10 cellular contexts compared by ENCODE assay signal in genomic region chr7:74579800-74580685, GRCh38.
DNase-seq lines count a peak whose midpoint lies in the region; ATAC-seq and TF ChIP-seq lines count a peak whose summit lies in the region.
"Had no signal": no experiment of that assay in that cellular context is flagged by ENCODE, and none has a peak within 500 bp of the region (broad histone marks: within the 10 kb centered on the region; RNA-seq: fewer than 3 reads in every experiment).

No MANE protein-coding gene starts in this region.

- TF ChIP-seq POLR2A in right lobe of liver (IDR thresholded peaks at IDR 0.05), result peak; percentile 30

- 34% methylated on average over 18 of the region's 22 CpGs for WGBS in right lobe of liver (ENCODE audit: insufficient coverage, low coverage, low lambda C conversion rate, missing lambda C conversion rate)

- no peak overlapping the region for H3K27ac Mint-ChIP-seq in T-helper 2 cell treated with Interferon-gamma antibody and Interleukin-4, amounts not matched to agents 5 μg/mL and 100 μg/mL, for 36 hours
- H3K27ac Mint-ChIP-seq: effector memory CD8-positive, alpha-beta T cell; stimulated activated effector memory CD8-positive, alpha-beta T cell treated with anti-CD3 and anti-CD28 coated beads, Interleukin-12 subunit alpha, Interleukin-12 subunit beta, amount 100 ng/mL, for 72 hours had no signal

- ATAC-seq in right lobe of liver (peak; percentile 91 to 94 (median 92)), HG02938 (IDR thresholded peaks at IDR 0.05; ENCODE audit: unreplicated experiment) (no peak), GM21576 (IDR thresholded peaks at IDR 0.05; ENCODE audit: unreplicated experiment) (no peak)
- ATAC-seq: effector memory CD8-positive, alpha-beta T cell; stimulated activated effector memory CD8-positive, alpha-beta T cell treated with anti-CD3 and anti-CD28 coated beads, Interleukin-12 subunit alpha, Interleukin-12 subunit beta, amount 100 ng/mL, for 72 hours had no signal

- no peak for TF ChIP-seq CTCF in right lobe of liver (IDR thresholded peaks at IDR 0.05)

- intact Hi-C loops in right lobe of liver (cut with DNase I), result no loop called here

- no peaks in the 10 kb centered on the region for H3K9me3 Mint-ChIP-seq in T-helper 2 cell treated with Interferon-gamma antibody and Interleukin-4, amounts not matched to agents 5 μg/mL and 100 μg/mL, for 36 hours
- H3K9me3 Mint-ChIP-seq: effector memory CD8-positive, alpha-beta T cell; stimulated activated effector memory CD8-positive, alpha-beta T cell treated with anti-CD3 and anti-CD28 coated beads, Interleukin-12 subunit alpha, Interleukin-12 subunit beta, amount 100 ng/mL, for 72 hours had no signal

- peak overlapping the region; percentile 70 to 94 (median 90) for H3K27ac ChIP-seq in right lobe of liver
- peak overlapping the region; percentile 49 for H3K27ac ChIP-seq in stomach smooth muscle (ENCODE audit: low read length)
- no peak overlapping the region for H3K27ac ChIP-seq in substantia nigra (ENCODE audit: low read depth, low read length, poor library complexity, severe bottlenecking)

- H3K27me3 Mint-ChIP-seq in T-helper 2 cell treated with Interferon-gamma antibody and Interleukin-4, amounts not matched to agents 5 μg/mL and 100 μg/mL, for 36 hours (ENCODE audit: low read depth), result no peaks in the 10 kb centered on the region

- H3K4me1 Mint-ChIP-seq in T-helper 2 cell treated with Interferon-gamma antibody and Interleukin-4, amounts not matched to agents 5 μg/mL and 100 μg/mL, for 36 hours (ENCODE audit: low read depth), result no peaks in the 10 kb centered on the region

- peak; percentile 58 for DNase-seq in LHCN-M2 (ENCODE audit: low read depth)
- DNase-seq in right lobe of liver, result peak; percentile 80 to 91 (median 88)
- no peak for DNase-seq in T-helper 2 cell treated with Interferon-gamma antibody and Interleukin-4, amounts not matched to agents 5 μg/mL and 100 μg/mL, for 36 hours (ENCODE audit: low spot score)
- no peak for DNase-seq in substantia nigra (lab: John Stamatoyannopoulos, UW)
- DNase-seq: effector memory CD8-positive, alpha-beta T cell had no signal

- H3K4me1 ChIP-seq in endocrine pancreas (ENCODE audit: control insufficient read depth, insufficient read depth, low read length), result no peaks in the 10 kb centered on the region
- peaks cover 0 to 28% (median 14%) of the 10 kb centered on the region in 4 donors for H3K4me1 ChIP-seq in right lobe of liver
- peaks cover 13% of the 10 kb centered on the region for H3K4me1 ChIP-seq in stomach smooth muscle (ENCODE audit: control insufficient read depth, insufficient read depth, low read length)

- H3K36me3 Mint-ChIP-seq in T-helper 2 cell treated with Interferon-gamma antibody and Interleukin-4, amounts not matched to agents 5 μg/mL and 100 μg/mL, for 36 hours (ENCODE audit: low read depth), result no peaks in the 10 kb centered on the region
- H3K36me3 Mint-ChIP-seq: stimulated activated effector memory CD8-positive, alpha-beta T cell treated with anti-CD3 and anti-CD28 coated beads, Interleukin-12 subunit alpha, Interleukin-12 subunit beta, amount 100 ng/mL, for 72 hours had no signal

- H3K36me3 ChIP-seq in endocrine pancreas (ENCODE audit: control insufficient read depth, insufficient read depth, low read length) (no peaks in the 10 kb centered on the region), right lobe of liver (no peaks in the 10 kb centered on the region), stomach smooth muscle (ENCODE audit: control insufficient read depth in 2 of 2, insufficient read depth in 2 of 2, low read length in 2 of 2) (no peaks in the 10 kb centered on the region)

- H3K4me3 Mint-ChIP-seq in T-helper 2 cell treated with Interferon-gamma antibody and Interleukin-4, amounts not matched to agents 5 μg/mL and 100 μg/mL, for 36 hours, result no peak overlapping the region
- H3K4me3 Mint-ChIP-seq: effector memory CD8-positive, alpha-beta T cell; stimulated activated effector memory CD8-positive, alpha-beta T cell treated with anti-CD3 and anti-CD28 coated beads, Interleukin-12 subunit alpha, Interleukin-12 subunit beta, amount 100 ng/mL, for 72 hours had no signal

- H3K4me3 ChIP-seq in endocrine pancreas (ENCODE audit: control insufficient read depth, insufficient read depth, low read length) (no peak overlapping the region), right lobe of liver (no peak overlapping the region), stomach smooth muscle (ENCODE audit: low read length in 2 of 2) (no peak overlapping the region)

- H3K27me3 ChIP-seq in endocrine pancreas (ENCODE audit: control insufficient read depth, insufficient read depth, low read length) (no peaks in the 10 kb centered on the region), right lobe of liver (no peaks in the 10 kb centered on the region), stomach smooth muscle (ENCODE audit: control insufficient read depth in 1 of 2, insufficient read depth in 2 of 2, low read length in 2 of 2) (no peaks in the 10 kb centered on the region)

- H3K9ac ChIP-seq in endocrine pancreas (ENCODE audit: control insufficient read depth, insufficient read depth, low read length), result peak overlapping the region; percentile 19
- no peak overlapping the region for H3K9ac ChIP-seq in stomach smooth muscle (ENCODE audit: low read length in 2 of 2)

- no peaks in the 10 kb centered on the region for H3K9me3 ChIP-seq in endocrine pancreas (ENCODE audit: control insufficient read depth, low read length)
- no peaks in the 10 kb centered on the region for H3K9me3 ChIP-seq in right lobe of liver
- no peaks in the 10 kb centered on the region for H3K9me3 ChIP-seq in stomach smooth muscle (ENCODE audit: control insufficient read depth in 2 of 2, low read length in 2 of 2)

Comparison
In these comparisons a context has a peak if more than half of its experiments do, and no peak if none do; other contexts are left out.
1. DNase-seq: peak in LHCN-M2 (single experiment) and right lobe of liver (3 of 3); none in T-helper 2 cell treated with Interferon-gamma antibody and Interleukin-4, amounts not matched to agents 5 μg/mL and 100 μg/mL, for 36 hours (single experiment) and substantia nigra (0 of 49).
2. ATAC-seq: peak in right lobe of liver (4 of 4); none in HG02938 (single experiment) and GM21576 (single experiment).